9 cellular contexts compared by ENCODE assay signal in the genomic region with DNA sequence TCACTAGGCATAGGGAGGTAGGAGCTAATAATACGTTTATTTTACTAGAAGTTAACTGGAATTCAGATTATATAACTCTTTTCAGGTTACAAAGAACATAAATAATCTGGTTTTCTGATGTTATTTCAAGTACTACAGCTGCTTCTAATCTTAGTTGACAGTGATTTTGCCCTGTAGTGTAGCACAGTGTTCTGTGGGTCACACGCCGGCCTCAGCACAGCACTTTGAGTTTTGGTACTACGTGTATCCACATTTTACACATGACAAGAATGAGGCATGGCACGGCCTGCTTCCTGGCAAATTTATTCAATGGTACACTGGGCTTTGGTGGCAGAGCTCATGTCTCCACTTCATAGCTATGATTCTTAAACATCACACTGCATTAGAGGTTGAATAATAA. TPM values are rescaled to one million over a fixed set of nuclear protein-coding genes. Genes with fewer than 3 reads are reported as not detected.
DNase-seq lines count a peak whose midpoint lies in the region; ATAC-seq, FAIRE-seq and TF ChIP-seq lines count a peak whose summit lies in the region.
"Had no signal": no experiment of that assay in that cellular context is flagged by ENCODE, and none has a peak within 500 bp of the region (broad histone marks: within the 10 kb centered on the region; RNA-seq: fewer than 3 reads in every experiment).

No MANE protein-coding gene starts in this region.

- H3K27ac ChIP-seq in HCT116 (ENCODE audit: low read depth, low read length): peak overlapping the region; percentile 69

- POLR2A ChIA-PET in HCT116 (lab: Charles Lee): interaction anchor here (1.3 to 1.9 kb wide), 3 partner anchors 16 to 63 kb away, joined by 3 to 9 read pairs (median 7); a partner anchor contains a TSS

- DNase-seq in HCT116 (ENCODE audit: low read depth, low spot score) (no peak), amniotic epithelial cell (ENCODE audit: low read depth) (peak; percentile 17), immature natural killer cell (no peak), frontal cortex (ENCODE audit: low spot score in 2 of 2) (no peak), GM19238 (ENCODE audit: insufficient read length, low spot score) (no peak), HPDE6-E6E7 (ENCODE audit: extremely low spot score) (no peak), hippocampal formation (lab: John Stamatoyannopoulos, UW) (no peak)
- no peak for DNase-seq in stimulated activated naive CD8-positive, alpha-beta T cell treated with anti-CD3 and anti-CD28 coated beads, Interleukin-15, amount 100 ng/mL, for 72 hours
- DNase-seq: GOT3 had no signal

- H3K4me1 Mint-ChIP-seq in immature natural killer cell: peaks cover 15 to 19% of the 10 kb centered on the region in 2 donors
- peaks cover 55% of the 10 kb centered on the region for H3K4me1 Mint-ChIP-seq in stimulated activated naive CD8-positive, alpha-beta T cell treated with anti-CD3 and anti-CD28 coated beads, Interleukin-15, amount 100 ng/mL, for 72 hours

- H3K9me3 ChIP-seq in HCT116 (ENCODE audit: control insufficient read depth in 1 of 2, insufficient read depth in 1 of 2, low read depth in 1 of 2, low read length in 2 of 2): no peaks in the 10 kb centered on the region

- H3K4me2 ChIP-seq in HCT116 (ENCODE audit: low read length): peak overlapping the region; percentile 97

- RAD21 ChIA-PET in HCT116 (lab: Charles Lee; ENCODE audit: low non-redundant PET in 1 of 2, low total read pairs in 2 of 2, uncharacterized antibody in 2 of 2, unreplicated experiment in 2 of 2): interaction anchor here in 1 of 2 experiments (1.2 kb wide), 1 partner anchor 8 kb away, joined by 3 read pairs; no protein-coding TSS in a partner anchor

- BruUV-seq in HCT116 (replicated peaks; lab: Mats Ljungman, UMichigan): TSS peak; percentile 69

- H3K36me3 Mint-ChIP-seq in immature natural killer cell: peaks cover 0 to 7% (median 4%) of the 10 kb centered on the region in 3 donors

- H3K4me3 Mint-ChIP-seq in immature natural killer cell: peak overlapping the region; percentile 86 to 91 (median 88)
- peak overlapping the region; percentile 84 to 88 for H3K4me3 Mint-ChIP-seq in stimulated activated naive CD8-positive, alpha-beta T cell treated with anti-CD3 and anti-CD28 coated beads, Interleukin-15, amount 100 ng/mL, for 72 hours

- H3K27me3 Mint-ChIP-seq in immature natural killer cell (ENCODE audit: low read depth in 3 of 3): peaks cover 2 to 8% (median 3%) of the 10 kb centered on the region in 3 donors
- no peaks in the 10 kb centered on the region for H3K27me3 Mint-ChIP-seq in stimulated activated naive CD8-positive, alpha-beta T cell treated with anti-CD3 and anti-CD28 coated beads, Interleukin-15, amount 100 ng/mL, for 72 hours

- H3K36me3 ChIP-seq in HCT116 (ENCODE audit: control insufficient read depth in 1 of 2, insufficient read depth in 2 of 2, low read length in 2 of 2): no peaks in the 10 kb centered on the region

- no peak for TF ChIP-seq POLR2A in HCT116 (IDR thresholded peaks at IDR 0.05; ENCODE audit: borderline replicate concordance, extremely low read depth, insufficient read depth, insufficient read length)

- 0 out of 2 replicates have a peak, but pooled peaks have one; percentile 2 for ATAC-seq in HCT116
- no peak for ATAC-seq in stimulated activated naive CD8-positive, alpha-beta T cell treated with anti-CD3 and anti-CD28 coated beads, Interleukin-15, amount 100 ng/mL, for 72 hours

- H3K4me1 ChIP-seq in HCT116 (ENCODE audit: control insufficient read depth in 1 of 2, insufficient read depth in 2 of 2, low read length in 2 of 2): peaks cover 10 to 24% of the 10 kb centered on the region in 2 experiments; a peak in 3 of 4 replicates

- peak overlapping the region; percentile 94 for H2AFZ ChIP-seq in HCT116 (ENCODE audit: low read depth, low read length, poor library complexity, severe bottlenecking)

- intact Hi-C loops in HCT116 (cut with micrococcal nuclease): no loop called here

- H3K9me3 Mint-ChIP-seq in immature natural killer cell: no peaks in the 10 kb centered on the region
- no peaks in the 10 kb centered on the region for H3K9me3 Mint-ChIP-seq in stimulated activated naive CD8-positive, alpha-beta T cell treated with anti-CD3 and anti-CD28 coated beads, Interleukin-15, amount 100 ng/mL, for 72 hours

- TF ChIP-seq RAD21 in HCT116 (IDR thresholded peaks at IDR 0.05; ENCODE audit: low read depth): no peak

- H3K9ac ChIP-seq in HCT116 (ENCODE audit: low read length): peak overlapping the region; percentile 80

- no peak for TF ChIP-seq CTCF in HCT116 (IDR thresholded peaks at IDR 0.05 in 2 of 3, conservative IDR thresholded peaks at IDR 0.05 in 1 of 3; ENCODE audit: borderline replicate concordance in 1 of 3, insufficient read depth in 1 of 3, low read depth in 2 of 3, low read length in 2 of 3)

- no peaks in the 10 kb centered on the region for H3K9me2 ChIP-seq in HCT116 (ENCODE audit: insufficient read depth)

- CTCF ChIA-PET in HCT116 (lab: Charles Lee): interaction anchor here (2.0 kb wide), 1 partner anchor 26 kb away, joined by 8 read pairs; no protein-coding TSS in a partner anchor

- no peaks in the 10 kb centered on the region for H3K27me3 ChIP-seq in HCT116 (ENCODE audit: insufficient read depth, low read length)

- no peaks in the 10 kb centered on the region for H4K20me1 ChIP-seq in HCT116 (ENCODE audit: insufficient read depth)

- no peaks in the 10 kb centered on the region for H3K79me2 ChIP-seq in HCT116 (ENCODE audit: insufficient read depth, low read length)

- peak overlapping the region; percentile 72 to 85 for H3K4me3 ChIP-seq in HCT116 (replicated peaks in 1 of 2; ENCODE audit: low read depth in 1 of 2, low read length in 2 of 2)

- peak overlapping the region in 3 of 6 donors; percentile 66 to 73 (median 70) for H3K27ac Mint-ChIP-seq in immature natural killer cell
- H3K27ac Mint-ChIP-seq in stimulated activated naive CD8-positive, alpha-beta T cell treated with anti-CD3 and anti-CD28 coated beads, Interleukin-15, amount 100 ng/mL, for 72 hours: peak overlapping the region in 1 of 2 donors; percentile 5

- FAIRE-seq in frontal cortex (lab: Jason Lieb, UNC): no peak

TF ChIP-seq in HCT116, 20 proteins besides CTCF, POLR2A, EP300 and RAD21:
- no peak for TF ChIP-seq TCF7L2 (IDR thresholded peaks at IDR 0.05; ENCODE audit: borderline replicate concordance, extremely low read depth, insufficient read depth, insufficient read length)

RNA-seq across cellular contexts. Expression of a gene that starts 1.1 kb away (rescaled TPM):
- total RNA-seq in HCT116 (2021; ENCODE audit: unreplicated experiment) (9.8 TPM), frontal cortex (0.41 TPM)
- 12.0 and 13.4 TPM in 2 replicates for polyA plus RNA-seq in HCT116 (2012)
- polyA plus RNA-seq in immature natural killer cell: 1 to 10 TPM in 2 of 3 donors, under 1 TPM in 1; 0.90 to 5.1 (median 1.8) TPM
